In the genomic region with DNA sequence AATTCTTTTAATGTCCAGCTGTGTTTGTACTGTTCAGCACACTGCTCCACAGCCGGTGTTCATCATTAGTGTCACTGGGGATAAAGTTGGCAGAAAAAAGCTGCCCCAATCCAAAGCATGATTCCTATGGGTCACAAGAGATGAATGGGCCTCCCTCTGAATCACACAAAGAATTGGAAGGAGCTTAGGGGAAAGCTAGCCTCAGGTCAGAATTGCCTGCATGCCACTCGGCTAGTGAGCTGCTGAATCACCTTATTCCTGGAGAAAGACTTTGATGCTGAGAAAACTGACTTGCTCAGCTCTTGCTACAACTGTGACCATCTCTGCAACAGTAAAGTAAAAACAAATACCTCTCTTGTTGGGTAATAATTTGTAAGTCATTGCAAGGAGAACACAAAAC, we compare ENCODE assay signal across 15 cellular contexts. TPM values are rescaled to one million over a fixed set of nuclear protein-coding genes. Genes with fewer than 3 reads are reported as not detected.
DNase-seq lines count a peak whose midpoint lies in the region; ATAC-seq, FAIRE-seq and TF ChIP-seq lines count a peak whose summit lies in the region.
"Had no signal": no experiment of that assay in that cellular context is flagged by ENCODE, and none has a peak within 500 bp of the region (broad histone marks: within the 10 kb centered on the region; RNA-seq: fewer than 3 reads in every experiment).

No MANE protein-coding gene starts in this region.

- H3K9me3 Mint-ChIP-seq in astrocyte (ENCODE audit: unreplicated experiment) (peaks cover 2% of the 10 kb centered on the region), glutamatergic neuron (ENCODE audit: unreplicated experiment) (peaks cover 3% of the 10 kb centered on the region)
- H3K9me3 Mint-ChIP-seq: activated naive CD8-positive, alpha-beta T cell treated with anti-CD3 and anti-CD28 coated beads for 36 hours; dendritic cell treated with granulocyte-macrophage colony-stimulating factor and Interleukin-4, amounts not matched to agents 40 ng/mL and 50 ng/mL, for 4 days had no signal

- H2AFZ ChIP-seq in astrocyte (ENCODE audit: low read depth, low read length), result no peak overlapping the region

- DNase-seq in AG08396 (ENCODE audit: low spot score), result peak; percentile 56
- DNase-seq in HT1080 (ENCODE audit: low read depth), result peak; percentile 60
- peak; percentile 83 for DNase-seq in astrocyte (ENCODE audit: low read depth)
- no peak for DNase-seq in glutamatergic neuron
- DNase-seq in activated T-cell treated with anti-CD3 and anti-CD28 coated beads, Interleukin-2, amount 50 U/mL, for 48 hours, result no peak
- no peak for DNase-seq in HuH-7.5 (ENCODE audit: low spot score)
- no peak for DNase-seq in germinal center (ENCODE audit: low spot score)
- DNase-seq: BE2C, head of caudate nucleus had no signal

- H3K27ac ChIP-seq in astrocyte (ENCODE audit: low read depth, low read length), result no peak overlapping the region
- H3K27ac ChIP-seq: neutrophil had no signal

- FAIRE-seq in astrocyte (lab: Jason Lieb, UNC), result no peak
- FAIRE-seq: G401.6 had no signal

- H3K36me3 Mint-ChIP-seq in astrocyte (ENCODE audit: low read depth, unreplicated experiment) (no peaks in the 10 kb centered on the region), glutamatergic neuron (ENCODE audit: unreplicated experiment) (peaks cover 6% of the 10 kb centered on the region)
- H3K36me3 Mint-ChIP-seq: activated naive CD8-positive, alpha-beta T cell treated with anti-CD3 and anti-CD28 coated beads for 36 hours had no signal

- peak overlapping the region; percentile 48 for H3K4me2 ChIP-seq in astrocyte (ENCODE audit: low read length)

- no peak overlapping the region for H3K4me3 Mint-ChIP-seq in astrocyte (ENCODE audit: unreplicated experiment)
- peak overlapping the region; percentile 68 for H3K4me3 Mint-ChIP-seq in glutamatergic neuron (ENCODE audit: unreplicated experiment)
- H3K4me3 Mint-ChIP-seq: activated naive CD8-positive, alpha-beta T cell treated with anti-CD3 and anti-CD28 coated beads for 36 hours; dendritic cell treated with granulocyte-macrophage colony-stimulating factor and Interleukin-4, amounts not matched to agents 40 ng/mL and 50 ng/mL, for 4 days had no signal

- peaks cover 14% of the 10 kb centered on the region for H3K4me1 ChIP-seq in astrocyte (ENCODE audit: insufficient read depth, low read length)
- H3K4me1 ChIP-seq: BE2C had no signal

- TF ChIP-seq CTCF in astrocyte (IDR thresholded peaks at IDR 0.05; ENCODE audit: insufficient read depth, low read depth, low read length), result no peak
- TF ChIP-seq CTCF in glutamatergic neuron (IDR thresholded peaks at IDR 0.05; ENCODE audit: partially characterized antibody, unreplicated experiment), result no peak

- no peaks in the 10 kb centered on the region for H3K36me3 ChIP-seq in astrocyte (ENCODE audit: insufficient read depth, low read length)
- H3K36me3 ChIP-seq: BE2C, neutrophil had no signal

- peaks cover 28% of the 10 kb centered on the region for H3K27me3 Mint-ChIP-seq in astrocyte (ENCODE audit: low read depth, unreplicated experiment)
- peaks cover 3% of the 10 kb centered on the region for H3K27me3 Mint-ChIP-seq in glutamatergic neuron (ENCODE audit: unreplicated experiment)

- H3K4me1 Mint-ChIP-seq in astrocyte (ENCODE audit: low read depth, unreplicated experiment) (peaks cover 9% of the 10 kb centered on the region), glutamatergic neuron (ENCODE audit: low read depth, unreplicated experiment) (peaks cover 3% of the 10 kb centered on the region)

- no peak for ATAC-seq in HG03342 (IDR thresholded peaks at IDR 0.05; ENCODE audit: unreplicated experiment)

- H3K9ac ChIP-seq in astrocyte (ENCODE audit: low read length), result no peak overlapping the region

- H3K9me3 ChIP-seq in astrocyte (ENCODE audit: insufficient read depth, low read depth, low read length), result no peaks in the 10 kb centered on the region
- H3K9me3 ChIP-seq: BE2C, neutrophil had no signal

- no peak overlapping the region for H3K4me3 ChIP-seq in astrocyte (ENCODE audit: insufficient read depth, low read depth, low read length)

- H3K79me2 ChIP-seq in astrocyte (ENCODE audit: insufficient read depth, low read length), result no peaks in the 10 kb centered on the region

- H3K27me3 ChIP-seq in astrocyte (ENCODE audit: insufficient read depth, low read length), result peaks cover 22% of the 10 kb centered on the region

- H3K27ac Mint-ChIP-seq in astrocyte (ENCODE audit: unreplicated experiment) (no peak overlapping the region), glutamatergic neuron (ENCODE audit: unreplicated experiment) (no peak overlapping the region)
- H3K27ac Mint-ChIP-seq: activated naive CD8-positive, alpha-beta T cell treated with anti-CD3 and anti-CD28 coated beads for 36 hours; dendritic cell treated with granulocyte-macrophage colony-stimulating factor and Interleukin-4, amounts not matched to agents 40 ng/mL and 50 ng/mL, for 4 days had no signal

- no peaks in the 10 kb centered on the region for H4K20me1 ChIP-seq in astrocyte (ENCODE audit: insufficient read depth, low read length)

RNA-seq across cellular contexts. Expression of a gene that starts 3.5 kb away (rescaled TPM):
- total RNA-seq in HT1080 (2014; rRNA removed; shearing (Covaris generic)), result 1.1 TPM in 1 of 2 replicates, not detected in the other
- not detected in 2 replicates for polyA plus RNA-seq in HT1080 (2015; cell fraction: cytosol; rRNA removed)
- 0.36 TPM in 1 of 2 replicates, not detected in the other for polyA plus RNA-seq in HT1080 (2015; cell fraction: nucleus; rRNA removed)
- total RNA-seq in astrocyte, result not detected in 2 replicates
- total RNA-seq in glutamatergic neuron (ENCODE audit: unreplicated experiment), result not detected
- total RNA-seq: activated naive CD8-positive, alpha-beta T cell treated with anti-CD3 and anti-CD28 coated beads for 36 hours; ureter had no signal

Comparison
In these comparisons a context has a peak if more than half of its experiments do, and no peak if none do; other contexts are left out.
1. DNase-seq: peak in AG08396 (single experiment), HT1080 (single experiment) and astrocyte (single experiment); none in glutamatergic neuron (single experiment), activated T-cell treated with anti-CD3 and anti-CD28 coated beads, Interleukin-2, amount 50 U/mL, for 48 hours (0 of 2), HuH-7.5 (single experiment) and germinal center (single experiment).